11 cellular contexts compared by ENCODE assay signal in genomic region chr14:60508707-60509437, GRCh38. TPM values are rescaled to one million over a fixed set of nuclear protein-coding genes. Genes with fewer than 3 reads are reported as not detected.
A peak's percentile ranks its signal among the peaks of the same experiment; 100 is the strongest.
DNase-seq lines count a peak whose midpoint lies in the region; ATAC-seq lines count a peak whose summit lies in the region.
"Had no signal": no experiment of that assay in that cellular context is flagged by ENCODE, and none has a peak within 500 bp of the region (broad histone marks: within the 10 kb centered on the region; RNA-seq: fewer than 3 reads in every experiment).

SIX6 (plus strand) TSS chr14:60509146; CDS start chr14:60509399, 253 bp downstream.

- H3K27me3 Mint-ChIP-seq in activated T-cell treated with anti-CD3 and anti-CD28 coated beads, Interleukin-2, amount 50 U/mL, for 4 hours (ENCODE audit: low read depth) = peaks cover 81% of the 10 kb centered on the region
- H3K27me3 Mint-ChIP-seq in stimulated activated naive CD8-positive, alpha-beta T cell treated with anti-CD3 and anti-CD28 coated beads, Interleukin-15, amount 100 ng/mL, for 72 hours = peaks cover 90% of the 10 kb centered on the region

- H3K36me3 Mint-ChIP-seq in activated T-cell treated with anti-CD3 and anti-CD28 coated beads, Interleukin-2, amount 50 U/mL, for 4 hours (ENCODE audit: insufficient read depth) = no peaks in the 10 kb centered on the region

- H3K4me1 Mint-ChIP-seq in activated T-cell treated with anti-CD3 and anti-CD28 coated beads, Interleukin-2, amount 50 U/mL, for 4 hours (ENCODE audit: low read depth) = peaks cover 15% of the 10 kb centered on the region
- peaks cover 39% of the 10 kb centered on the region for H3K4me1 Mint-ChIP-seq in stimulated activated naive CD8-positive, alpha-beta T cell treated with anti-CD3 and anti-CD28 coated beads, Interleukin-15, amount 100 ng/mL, for 72 hours

- peak within 1 kb of the TSS in 1 of 2 donors; percentile 27 for H3K27ac Mint-ChIP-seq in stimulated activated naive CD8-positive, alpha-beta T cell treated with anti-CD3 and anti-CD28 coated beads, Interleukin-15, amount 100 ng/mL, for 72 hours

- DNase-seq in activated T-cell treated with anti-CD3 and anti-CD28 coated beads, Interleukin-2, amount 50 U/mL, for 4 hours = no peak
- DNase-seq in activated T-cell treated with anti-CD3 and anti-CD28 coated beads for 4 hours (no peak), NCI-H748 treated with DMSO at 0.1 percent for 48 hours (lab: John Stamatoyannopoulos, UW) (peak; percentile 55), glomerular visceral epithelial cell (ENCODE audit: extremely low spot score) (peak; percentile 11), NCI-H2196 treated with DMSO at 0.1 percent for 48 hours (lab: John Stamatoyannopoulos, UW; ENCODE audit: unreplicated experiment) (no peak)
- no peak for DNase-seq in stimulated activated naive CD8-positive, alpha-beta T cell treated with anti-CD3 and anti-CD28 coated beads, Interleukin-15, amount 100 ng/mL, for 72 hours
- DNase-seq: activated effector memory CD4-positive, alpha-beta T cell treated with anti-CD3 and anti-CD28 coated beads, Interleukin-2, amount 50 U/mL, for 16 hours; NCI-H774 had no signal

- ATAC-seq in activated T-cell treated with anti-CD3 and anti-CD28 coated beads, Interleukin-2, amount 50 U/mL, for 4 hours = peak; percentile 29 to 32
- ATAC-seq in stimulated activated naive CD8-positive, alpha-beta T cell treated with anti-CD3 and anti-CD28 coated beads, Interleukin-15, amount 100 ng/mL, for 72 hours = no peak
- ATAC-seq in GM21576 (IDR thresholded peaks at IDR 0.05; ENCODE audit: unreplicated experiment) (no peak), HG03159 (IDR thresholded peaks at IDR 0.05; ENCODE audit: unreplicated experiment) (no peak)

- no peaks in the 10 kb centered on the region for H3K9me3 Mint-ChIP-seq in activated T-cell treated with anti-CD3 and anti-CD28 coated beads, Interleukin-2, amount 50 U/mL, for 4 hours
- H3K9me3 Mint-ChIP-seq in stimulated activated naive CD8-positive, alpha-beta T cell treated with anti-CD3 and anti-CD28 coated beads, Interleukin-15, amount 100 ng/mL, for 72 hours = no peaks in the 10 kb centered on the region

- H3K4me3 Mint-ChIP-seq in activated T-cell treated with anti-CD3 and anti-CD28 coated beads, Interleukin-2, amount 50 U/mL, for 4 hours = no peak within 1 kb of the TSS
- peak within 1 kb of the TSS; percentile 42 to 64 for H3K4me3 Mint-ChIP-seq in stimulated activated naive CD8-positive, alpha-beta T cell treated with anti-CD3 and anti-CD28 coated beads, Interleukin-15, amount 100 ng/mL, for 72 hours

RNA-seq across cellular contexts. Expression of gene SIX6, which starts in this region (rescaled TPM):
- not detected for total RNA-seq in activated T-cell treated with anti-CD3 and anti-CD28 coated beads, Interleukin-2, amount 50 U/mL, for 4 hours
- total RNA-seq: kidney epithelial cell had no signal

Comparison
In these comparisons a context has a peak if more than half of its experiments do, and no peak if none do; other contexts are left out.
1. Peak in ATAC-seq in activated T-cell treated with anti-CD3 and anti-CD28 coated beads, Interleukin-2, amount 50 U/mL, for 4 hours; RNA of the gene not detected or under 1 TPM.
2. DNase-seq: peak in NCI-H748 treated with DMSO at 0.1 percent for 48 hours (single experiment) and glomerular visceral epithelial cell (single experiment); none in activated T-cell treated with anti-CD3 and anti-CD28 coated beads, Interleukin-2, amount 50 U/mL, for 4 hours (single experiment), activated T-cell treated with anti-CD3 and anti-CD28 coated beads for 4 hours (single experiment), stimulated activated naive CD8-positive, alpha-beta T cell treated with anti-CD3 and anti-CD28 coated beads, Interleukin-15, amount 100 ng/mL, for 72 hours (0 of 2) and NCI-H2196 treated with DMSO at 0.1 percent for 48 hours (single experiment).